In the genomic region with DNA sequence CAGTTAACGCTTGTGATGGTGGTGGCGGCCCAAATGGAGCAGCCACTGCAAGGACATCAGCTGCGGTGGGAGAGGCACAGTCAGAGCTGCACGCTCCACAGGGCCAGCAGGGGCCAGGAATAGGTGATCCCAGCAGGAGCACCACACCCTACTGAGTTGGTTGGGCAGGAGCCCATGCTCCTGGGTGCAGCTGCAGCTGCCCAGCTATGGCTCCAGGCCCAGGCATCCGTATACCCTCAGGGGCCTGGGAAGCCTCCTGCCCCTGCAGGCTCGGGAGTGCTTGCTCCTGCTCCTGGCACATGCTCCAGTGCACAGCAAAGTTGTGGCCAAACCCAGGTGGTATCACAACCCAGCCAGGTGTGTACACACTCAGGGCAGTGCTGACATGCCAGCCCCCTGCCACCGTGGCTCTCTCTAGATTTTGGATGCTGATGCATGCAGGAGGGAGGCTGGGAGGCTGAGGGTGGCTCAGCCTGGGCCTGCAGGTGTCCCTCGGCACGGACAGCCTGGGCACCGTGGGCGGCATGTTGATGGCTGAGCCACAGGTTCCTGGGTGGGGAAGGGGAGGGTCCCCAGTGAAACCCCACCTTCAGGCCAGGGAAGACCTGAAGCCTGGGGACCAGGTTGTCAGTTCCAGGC, we compare ENCODE assay signal across 1 cellular context.
TF ChIP-seq lines count a peak whose summit lies in the region.

No MANE protein-coding gene starts in this region.

TF ChIP-seq in HepG2, 621 proteins besides CTCF, POLR2A, EP300 and RAD21:
- TF ChIP-seq, protein P1, sequence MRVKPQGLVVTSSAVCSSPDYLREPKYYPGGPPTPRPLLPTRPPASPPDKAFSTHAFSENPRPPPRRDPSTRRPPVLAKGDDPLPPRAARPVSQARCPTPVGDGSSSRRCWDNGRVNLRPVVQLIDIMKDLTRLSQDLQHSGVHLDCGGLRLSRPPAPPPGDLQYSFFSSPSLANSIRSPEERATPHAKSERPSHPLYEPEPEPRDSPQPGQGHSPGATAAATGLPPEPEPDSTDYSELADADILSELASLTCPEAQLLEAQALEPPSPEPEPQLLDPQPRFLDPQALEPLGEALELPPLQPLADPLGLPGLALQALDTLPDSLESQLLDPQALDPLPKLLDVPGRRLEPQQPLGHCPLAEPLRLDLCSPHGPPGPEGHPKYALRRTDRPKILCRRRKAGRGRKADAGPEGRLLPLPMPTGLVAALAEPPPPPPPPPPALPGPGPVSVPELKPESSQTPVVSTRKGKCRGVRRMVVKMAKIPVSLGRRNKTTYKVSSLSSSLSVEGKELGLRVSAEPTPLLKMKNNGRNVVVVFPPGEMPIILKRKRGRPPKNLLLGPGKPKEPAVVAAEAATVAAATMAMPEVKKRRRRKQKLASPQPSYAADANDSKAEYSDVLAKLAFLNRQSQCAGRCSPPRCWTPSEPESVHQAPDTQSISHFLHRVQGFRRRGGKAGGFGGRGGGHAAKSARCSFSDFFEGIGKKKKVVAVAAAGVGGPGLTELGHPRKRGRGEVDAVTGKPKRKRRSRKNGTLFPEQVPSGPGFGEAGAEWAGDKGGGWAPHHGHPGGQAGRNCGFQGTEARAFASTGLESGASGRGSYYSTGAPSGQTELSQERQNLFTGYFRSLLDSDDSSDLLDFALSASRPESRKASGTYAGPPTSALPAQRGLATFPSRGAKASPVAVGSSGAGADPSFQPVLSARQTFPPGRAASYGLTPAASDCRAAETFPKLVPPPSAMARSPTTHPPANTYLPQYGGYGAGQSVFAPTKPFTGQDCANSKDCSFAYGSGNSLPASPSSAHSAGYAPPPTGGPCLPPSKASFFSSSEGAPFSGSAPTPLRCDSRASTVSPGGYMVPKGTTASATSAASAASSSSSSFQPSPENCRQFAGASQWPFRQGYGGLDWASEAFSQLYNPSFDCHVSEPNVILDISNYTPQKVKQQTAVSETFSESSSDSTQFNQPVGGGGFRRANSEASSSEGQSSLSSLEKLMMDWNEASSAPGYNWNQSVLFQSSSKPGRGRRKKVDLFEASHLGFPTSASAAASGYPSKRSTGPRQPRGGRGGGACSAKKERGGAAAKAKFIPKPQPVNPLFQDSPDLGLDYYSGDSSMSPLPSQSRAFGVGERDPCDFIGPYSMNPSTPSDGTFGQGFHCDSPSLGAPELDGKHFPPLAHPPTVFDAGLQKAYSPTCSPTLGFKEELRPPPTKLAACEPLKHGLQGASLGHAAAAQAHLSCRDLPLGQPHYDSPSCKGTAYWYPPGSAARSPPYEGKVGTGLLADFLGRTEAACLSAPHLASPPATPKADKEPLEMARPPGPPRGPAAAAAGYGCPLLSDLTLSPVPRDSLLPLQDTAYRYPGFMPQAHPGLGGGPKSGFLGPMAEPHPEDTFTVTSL (CRISPR knock-in tag; IDR thresholded peaks at IDR 0.05; ENCODE audit: borderline replicate concordance), result no peak
- TF ChIP-seq, protein P2, sequence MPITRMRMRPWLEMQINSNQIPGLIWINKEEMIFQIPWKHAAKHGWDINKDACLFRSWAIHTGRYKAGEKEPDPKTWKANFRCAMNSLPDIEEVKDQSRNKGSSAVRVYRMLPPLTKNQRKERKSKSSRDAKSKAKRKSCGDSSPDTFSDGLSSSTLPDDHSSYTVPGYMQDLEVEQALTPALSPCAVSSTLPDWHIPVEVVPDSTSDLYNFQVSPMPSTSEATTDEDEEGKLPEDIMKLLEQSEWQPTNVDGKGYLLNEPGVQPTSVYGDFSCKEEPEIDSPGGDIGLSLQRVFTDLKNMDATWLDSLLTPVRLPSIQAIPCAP (CRISPR knock-in tag; IDR thresholded peaks at IDR 0.05; ENCODE audit: low read depth), result no peak
- no peak for TF ChIP-seq MTF1 (CRISPR knock-in tag; IDR thresholded peaks at IDR 0.05)
- TF ChIP-seq HNF4G (IDR thresholded peaks at IDR 0.05; ENCODE audit: borderline replicate concordance, low read depth, low read length), result no peak
- no peak for TF ChIP-seq HNF4G (CRISPR knock-in tag; IDR thresholded peaks at IDR 0.05; ENCODE audit: borderline replicate concordance, low read depth)
- no peak for TF ChIP-seq ZNF451 (CRISPR knock-in tag; IDR thresholded peaks at IDR 0.05)
- no peak for TF ChIP-seq ZSCAN25 (CRISPR knock-in tag; IDR thresholded peaks at IDR 0.05)
- TF ChIP-seq, protein P3, sequence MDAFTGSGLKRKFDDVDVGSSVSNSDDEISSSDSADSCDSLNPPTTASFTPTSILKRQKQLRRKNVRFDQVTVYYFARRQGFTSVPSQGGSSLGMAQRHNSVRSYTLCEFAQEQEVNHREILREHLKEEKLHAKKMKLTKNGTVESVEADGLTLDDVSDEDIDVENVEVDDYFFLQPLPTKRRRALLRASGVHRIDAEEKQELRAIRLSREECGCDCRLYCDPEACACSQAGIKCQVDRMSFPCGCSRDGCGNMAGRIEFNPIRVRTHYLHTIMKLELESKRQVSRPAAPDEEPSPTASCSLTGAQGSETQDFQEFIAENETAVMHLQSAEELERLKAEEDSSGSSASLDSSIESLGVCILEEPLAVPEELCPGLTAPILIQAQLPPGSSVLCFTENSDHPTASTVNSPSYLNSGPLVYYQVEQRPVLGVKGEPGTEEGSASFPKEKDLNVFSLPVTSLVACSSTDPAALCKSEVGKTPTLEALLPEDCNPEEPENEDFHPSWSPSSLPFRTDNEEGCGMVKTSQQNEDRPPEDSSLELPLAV (CRISPR knock-in tag; conservative IDR thresholded peaks at IDR 0.05; ENCODE audit: low read depth), result no peak
